In the genomic region with DNA sequence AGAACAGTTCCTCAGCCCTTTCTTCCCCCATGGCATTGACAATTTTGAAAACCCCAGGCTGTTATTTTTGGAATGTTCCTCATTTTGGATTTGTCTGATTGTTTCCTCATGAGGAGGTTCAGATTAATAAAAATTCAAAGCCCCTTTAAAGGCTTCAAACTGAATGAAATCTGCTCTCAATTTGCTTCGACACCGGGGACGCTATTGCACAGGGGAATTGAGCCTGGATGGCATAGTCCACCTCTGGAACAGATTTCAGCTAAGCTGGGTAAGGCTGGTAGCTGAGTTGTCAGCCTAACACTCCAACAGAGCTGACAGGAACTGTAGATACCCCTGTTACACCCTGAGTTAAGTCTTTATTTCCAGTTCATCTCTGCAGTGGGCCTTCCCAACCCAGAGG, we compare ENCODE assay signal across 13 cellular contexts.
DNase-seq lines count a peak whose midpoint lies in the region; ATAC-seq and TF ChIP-seq lines count a peak whose summit lies in the region.
"Had no signal": no experiment of that assay in that cellular context is flagged by ENCODE, and none has a peak within 500 bp of the region (broad histone marks: within the 10 kb centered on the region; RNA-seq: fewer than 3 reads in every experiment).

No MANE protein-coding gene starts in this region.

- no peaks in the 10 kb centered on the region for H3K23me2 ChIP-seq in H9 (ENCODE audit: insufficient read length, low read depth, low read length, poor library complexity, severe bottlenecking)

- no peak for TF ChIP-seq CTCF in A673 (conservative IDR thresholded peaks at IDR 0.05; ENCODE audit: low read depth, low read length)
- 0 out of 3 replicates have a peak, but pooled peaks have one; percentile 19 for TF ChIP-seq CTCF in H9 (conservative IDR thresholded peaks at IDR 0.05)
- TF ChIP-seq CTCF in neural progenitor cell (IDR thresholded peaks at IDR 0.05): peak; percentile 20
- TF ChIP-seq CTCF in sigmoid colon (IDR thresholded peaks at IDR 0.05): no peak
- TF ChIP-seq CTCF in foreskin fibroblast (IDR thresholded peaks at IDR 0.05; ENCODE audit: low read depth, low read length): no peak

- no peaks in the 10 kb centered on the region for H3K4me1 Mint-ChIP-seq in H9
- H3K4me1 Mint-ChIP-seq in neural progenitor cell: no peaks in the 10 kb centered on the region
- H3K4me1 Mint-ChIP-seq: CD4-positive, CD25-positive, alpha-beta regulatory T cell had no signal

- CTCF ChIA-PET in A673 (lab: Charles Lee): no interaction called here

- H3K4me2 ChIP-seq in H9 (ENCODE audit: insufficient read depth, insufficient read length, low read length): no peak overlapping the region
- no peak overlapping the region for H3K4me2 ChIP-seq in neural progenitor cell

- H4K20me1 ChIP-seq in H9 (ENCODE audit: control insufficient read depth, insufficient read depth, insufficient read length) (no peaks in the 10 kb centered on the region), neural progenitor cell (ENCODE audit: low read depth) (no peaks in the 10 kb centered on the region)

- H3K4me1 ChIP-seq in A673 (ENCODE audit: insufficient read depth, low read length, poor library complexity, severe bottlenecking): peaks cover 17% of the 10 kb centered on the region
- H3K4me1 ChIP-seq in H9 (ENCODE audit: insufficient read depth, low read length): no peaks in the 10 kb centered on the region
- no peaks in the 10 kb centered on the region for H3K4me1 ChIP-seq in neural progenitor cell
- no peaks in the 10 kb centered on the region for H3K4me1 ChIP-seq in sigmoid colon
- H3K4me1 ChIP-seq: HAP-1 had no signal

- no peak overlapping the region for H3K4ac ChIP-seq in H9 (ENCODE audit: low read depth, low read length)

- no peak overlapping the region for H3T11ph ChIP-seq in H9 (ENCODE audit: low read length)

- intact Hi-C loops in A673 (cut with micrococcal nuclease; ENCODE audit: unreplicated experiment): no loop called here
- intact Hi-C loops in sigmoid colon (cut with DNase I): no loop called here

- H2AFZ ChIP-seq in H9 (ENCODE audit: low read length) (no peak overlapping the region), neural progenitor cell (replicated peaks) (no peak overlapping the region)

- H3K27ac Mint-ChIP-seq in H9: no peak overlapping the region
- no peak overlapping the region for H3K27ac Mint-ChIP-seq in neural progenitor cell
- H3K27ac Mint-ChIP-seq: CD4-positive, CD25-positive, alpha-beta regulatory T cell had no signal

- no peak overlapping the region for H3K23ac ChIP-seq in H9 (ENCODE audit: insufficient read length, low read depth, low read length)

- H3K4me3 Mint-ChIP-seq in H9 (no peak overlapping the region), neural progenitor cell (no peak overlapping the region)
- H3K4me3 Mint-ChIP-seq: CD4-positive, CD25-positive, alpha-beta regulatory T cell had no signal

- H3K18ac ChIP-seq in H9 (ENCODE audit: insufficient read length, low read depth, low read length): no peak overlapping the region

- no peak overlapping the region for H4K5ac ChIP-seq in H9 (ENCODE audit: insufficient read length, low read depth, low read length)

- H2BK12ac ChIP-seq in H9 (ENCODE audit: insufficient read length, low read depth, low read length): no peak overlapping the region

- H2BK120ac ChIP-seq in H9 (ENCODE audit: low read depth, low read length, poor library complexity, severe bottlenecking): no peak overlapping the region

- H4K8ac ChIP-seq in H9 (replicated peaks; ENCODE audit: insufficient read length, low read depth, low read length): no peak overlapping the region

- H3F3A ChIP-seq in neural progenitor cell (ENCODE audit: low read depth): no peaks in the 10 kb centered on the region

- TF ChIP-seq POLR2A in sigmoid colon (IDR thresholded peaks at IDR 0.05): no peak

- no peak for TF ChIP-seq EP300 in sigmoid colon (IDR thresholded peaks at IDR 0.05)

- H3K27ac ChIP-seq in A673 (ENCODE audit: low read depth, low read length, poor library complexity, severe bottlenecking) (peak overlapping the region; percentile 3), H9 (ENCODE audit: insufficient read length, low read depth, low read length) (no peak overlapping the region), SK-N-MC (peak overlapping the region; percentile 52; the same call in 1 of the 2 replicates), neural progenitor cell (no peak overlapping the region), sigmoid colon (no peak overlapping the region)
- H3K27ac ChIP-seq: HL-60 had no signal

- no peaks in the 10 kb centered on the region for H3K79me2 ChIP-seq in H9 (ENCODE audit: insufficient read depth, low read length)
- H3K79me2 ChIP-seq in neural progenitor cell (ENCODE audit: low read depth): no peaks in the 10 kb centered on the region

- H3K9ac ChIP-seq in H9 (ENCODE audit: extremely low read depth, insufficient read length, low read length) (no peak overlapping the region), SK-N-MC (ENCODE audit: insufficient read length) (peak overlapping the region; percentile 13), neural progenitor cell (no peak overlapping the region)

- no peak for ATAC-seq in GM21360 (IDR thresholded peaks at IDR 0.05; ENCODE audit: unreplicated experiment)

- H2BK5ac ChIP-seq in H9 (ENCODE audit: insufficient read length, low read length): no peak overlapping the region

- H3K36me3 ChIP-seq in A673 (ENCODE audit: insufficient read depth, low read length, poor library complexity, severe bottlenecking) (no peaks in the 10 kb centered on the region), SK-N-MC (ENCODE audit: insufficient read depth, low read length) (no peaks in the 10 kb centered on the region), neural progenitor cell (no peaks in the 10 kb centered on the region), sigmoid colon (no peaks in the 10 kb centered on the region)
- H3K36me3 ChIP-seq: HAP-1 had no signal

- H3K79me1 ChIP-seq in H9 (ENCODE audit: insufficient read depth, low read depth, low read length, poor library complexity, severe bottlenecking): no peaks in the 10 kb centered on the region

- no peaks in the 10 kb centered on the region for H3K9me3 Mint-ChIP-seq in H9
- H3K9me3 Mint-ChIP-seq in neural progenitor cell: no peaks in the 10 kb centered on the region

- no peak overlapping the region for H2AK5ac ChIP-seq in H9 (ENCODE audit: insufficient read length, low read length)

- H3K56ac ChIP-seq in H9 (ENCODE audit: insufficient read length, low read depth, low read length): no peak overlapping the region

- H3K4me3 ChIP-seq in A673 (ENCODE audit: low read depth, low read length, poor library complexity, severe bottlenecking): no peak overlapping the region
- no peak overlapping the region for H3K4me3 ChIP-seq in SK-N-MC
- H3K4me3 ChIP-seq in neural progenitor cell: no peak overlapping the region
- no peak overlapping the region for H3K4me3 ChIP-seq in sigmoid colon
- no peak overlapping the region for H3K4me3 ChIP-seq in foreskin fibroblast (ENCODE audit: low read depth in 1 of 2, low read length in 2 of 2)
- H3K4me3 ChIP-seq: HAP-1 had no signal

- H3K9me3 ChIP-seq in A673 (ENCODE audit: low read depth, low read length, poor library complexity, severe bottlenecking): no peaks in the 10 kb centered on the region
- no peaks in the 10 kb centered on the region for H3K9me3 ChIP-seq in H9 (ENCODE audit: control insufficient read depth, low read depth, low read length)
- H3K9me3 ChIP-seq in SK-N-MC (ENCODE audit: low read depth, low read length): no peaks in the 10 kb centered on the region
- H3K9me3 ChIP-seq in neural progenitor cell (ENCODE audit: low read depth): no peaks in the 10 kb centered on the region
- H3K9me3 ChIP-seq in sigmoid colon: no peaks in the 10 kb centered on the region
- H3K9me3 ChIP-seq: HAP-1 had no signal

- H3K27me3 Mint-ChIP-seq in H9 (ENCODE audit: low read depth): peaks cover 27% of the 10 kb centered on the region
- no peaks in the 10 kb centered on the region for H3K27me3 Mint-ChIP-seq in neural progenitor cell (ENCODE audit: insufficient read depth, low read depth)

- no peak overlapping the region for H2BK20ac ChIP-seq in H9 (ENCODE audit: low read depth, low read length, poor library complexity, severe bottlenecking)

- POLR2A ChIA-PET in A673 (lab: Charles Lee; ENCODE audit: low non-redundant PET): no interaction called here

- H2BK15ac ChIP-seq in H9 (ENCODE audit: low read depth, low read length): no peak overlapping the region

- DNase-seq in A673 (ENCODE audit: low spot score): no peak
- DNase-seq in H9: no peak
- DNase-seq in SK-N-MC (ENCODE audit: low read depth, low spot score): no peak
- DNase-seq in neural progenitor cell (ENCODE audit: low spot score): no peak
- no peak for DNase-seq in NK-92 (lab: John Stamatoyannopoulos, UW; ENCODE audit: unreplicated experiment)
- DNase-seq in sigmoid colon: no peak
- no peak for DNase-seq in foreskin fibroblast
- DNase-seq: CD4-positive, CD25-positive, alpha-beta regulatory T cell; DMS53; GF-D8 had no signal

- no TSS peak for BruUV-seq in A673 (replicated peaks; lab: Mats Ljungman, UMichigan)

- H4K91ac ChIP-seq in H9 (ENCODE audit: insufficient read length, low read depth, low read length): no peak overlapping the region

- H3K36me3 Mint-ChIP-seq in H9 (ENCODE audit: insufficient read depth in 1 of 3, low read depth in 3 of 3): no peaks in the 10 kb centered on the region
- H3K36me3 Mint-ChIP-seq in neural progenitor cell: no peaks in the 10 kb centered on the region
- H3K36me3 Mint-ChIP-seq: CD4-positive, CD25-positive, alpha-beta regulatory T cell had no signal

- H3K27me3 ChIP-seq in A673 (replicated peaks; ENCODE audit: insufficient read depth, low read depth, low read length, poor library complexity): no peaks in the 10 kb centered on the region
- no peaks in the 10 kb centered on the region for H3K27me3 ChIP-seq in H9 (ENCODE audit: insufficient read depth, low read length)
- H3K27me3 ChIP-seq in neural progenitor cell: peaks cover 19% of the 10 kb centered on the region
- no peaks in the 10 kb centered on the region for H3K27me3 ChIP-seq in sigmoid colon

- WGBS in H9 (ENCODE audit: extremely low coverage, insufficient read length, low lambda C conversion rate): no CpG with 5 or more reads among the region's 3 CpGs
- WGBS in sigmoid colon, 2 donors: 87 to 89% methylated on average over 3 of the region's 3 CpGs

- H3K14ac ChIP-seq in H9 (ENCODE audit: insufficient read depth, low read length): no peak overlapping the region

Comparison
In these comparisons a context has a peak if more than half of its experiments do, and no peak if none do; other contexts are left out.
1. H3K27ac ChIP-seq: peak in A673 (single experiment) and SK-N-MC (single experiment); none in H9 (single experiment), neural progenitor cell (single experiment) and sigmoid colon (0 of 4).
2. CTCF ChIP-seq: peak in H9 (single experiment) and neural progenitor cell (single experiment); none in A673 (single experiment), sigmoid colon (0 of 4) and foreskin fibroblast (single experiment).